In genomic region chr2:219228745-219229374, GRCh38 we compare ENCODE assay signal across 1 cellular context.
A peak's percentile ranks its signal among the peaks of the same experiment; 100 is the strongest.
TF ChIP-seq lines count a peak whose summit lies in the region.

No MANE protein-coding gene starts in this region.

TF ChIP-seq in HepG2, 621 proteins besides CTCF, POLR2A, EP300 and RAD21 (continues in another document):
- TF ChIP-seq SMARCC2 (IDR thresholded peaks at IDR 0.05) (no peak), PRMT3 (CRISPR knock-in tag; IDR thresholded peaks at IDR 0.05; ENCODE audit: borderline replicate concordance, low read depth) (no peak), RORA (CRISPR knock-in tag; IDR thresholded peaks at IDR 0.05) (no peak), NFE2 (CRISPR knock-in tag; IDR thresholded peaks at IDR 0.05) (no peak), SIX1 (CRISPR knock-in tag; IDR thresholded peaks at IDR 0.05; ENCODE audit: borderline replicate concordance) (no peak), ZSCAN22 (CRISPR knock-in tag; IDR thresholded peaks at IDR 0.05) (no peak), ZNF790 (CRISPR knock-in tag; IDR thresholded peaks at IDR 0.05; ENCODE audit: borderline replicate concordance) (no peak), XBP1 (CRISPR knock-in tag; IDR thresholded peaks at IDR 0.05) (no peak), ZNF792 (CRISPR knock-in tag; IDR thresholded peaks at IDR 0.05) (no peak), MED1 (CRISPR knock-in tag; IDR thresholded peaks at IDR 0.05) (no peak), SP4 (CRISPR knock-in tag; IDR thresholded peaks at IDR 0.05) (no peak), NFAT5 (CRISPR knock-in tag; IDR thresholded peaks at IDR 0.05) (0 out of 2 replicates have a peak, but pooled peaks have one; percentile 3), HNRNPLL (IDR thresholded peaks at IDR 0.05; ENCODE audit: low read depth, low read length, poor library complexity, severe bottlenecking) (no peak), THYN1 (CRISPR knock-in tag; IDR thresholded peaks at IDR 0.05; ENCODE audit: borderline replicate concordance, low read depth) (no peak), DPF2 (CRISPR knock-in tag; IDR thresholded peaks at IDR 0.05; ENCODE audit: borderline replicate concordance, low read depth) (no peak), SOX13 (IDR thresholded peaks at IDR 0.05) (no peak), SOX13 (CRISPR knock-in tag; conservative IDR thresholded peaks at IDR 0.05 in 1 of 2, IDR thresholded peaks at IDR 0.05 in 1 of 2) (0 out of 4 replicates have a peak, but pooled peaks of 1 of the 2 experiments have one; percentile 17), ADNP (CRISPR knock-in tag; IDR thresholded peaks at IDR 0.05) (no peak), EEA1 (CRISPR knock-in tag; IDR thresholded peaks at IDR 0.05; ENCODE audit: borderline replicate concordance) (no peak), ZNF616 (CRISPR knock-in tag; IDR thresholded peaks at IDR 0.05; ENCODE audit: low read depth) (no peak), ELF4 (CRISPR knock-in tag; IDR thresholded peaks at IDR 0.05; ENCODE audit: borderline replicate concordance) (no peak), PRPF4 (IDR thresholded peaks at IDR 0.05; ENCODE audit: low read depth, low read length, poor library complexity, severe bottlenecking) (no peak), SAFB2 (CRISPR knock-in tag; IDR thresholded peaks at IDR 0.05; ENCODE audit: borderline replicate concordance, low read depth) (peak; percentile 9; the same call in 1 of the 2 replicates), ZNF33B (CRISPR knock-in tag; IDR thresholded peaks at IDR 0.05) (no peak), KAT7 (CRISPR knock-in tag; IDR thresholded peaks at IDR 0.05; ENCODE audit: borderline replicate concordance) (no peak; the same call in 1 of the 2 replicates), CC2D1A (CRISPR knock-in tag; IDR thresholded peaks at IDR 0.05) (0 out of 2 replicates have a peak, but pooled peaks have one; percentile 44), ZEB1 (IDR thresholded peaks at IDR 0.05; ENCODE audit: insufficient replicate concordance, low read depth) (no peak), ATF1 (CRISPR knock-in tag; IDR thresholded peaks at IDR 0.05) (no peak), NPAS2 (CRISPR knock-in tag; IDR thresholded peaks at IDR 0.05; ENCODE audit: borderline replicate concordance) (no peak), ZNF614 (CRISPR knock-in tag; IDR thresholded peaks at IDR 0.05; ENCODE audit: borderline replicate concordance) (no peak), ZNF431 (CRISPR knock-in tag; IDR thresholded peaks at IDR 0.05; ENCODE audit: borderline replicate concordance, low read depth) (no peak), ZNF552 (CRISPR knock-in tag; IDR thresholded peaks at IDR 0.05; ENCODE audit: borderline replicate concordance) (0 out of 2 replicates have a peak, but pooled peaks have one; percentile 20), ZNF563 (CRISPR knock-in tag; IDR thresholded peaks at IDR 0.05) (no peak), HOXA5 (CRISPR knock-in tag; IDR thresholded peaks at IDR 0.05) (no peak), MZF1 (CRISPR knock-in tag; IDR thresholded peaks at IDR 0.05; ENCODE audit: borderline replicate concordance) (no peak), ETV6 (CRISPR knock-in tag; conservative IDR thresholded peaks at IDR 0.05) (0 out of 2 replicates have a peak, but pooled peaks have one; percentile 32), ZNF883 (CRISPR knock-in tag; IDR thresholded peaks at IDR 0.05; ENCODE audit: not compliant biosample characterization) (no peak), POGZ (CRISPR knock-in tag; IDR thresholded peaks at IDR 0.05) (no peak), ZNF280D (CRISPR knock-in tag; IDR thresholded peaks at IDR 0.05) (0 out of 2 replicates have a peak, but pooled peaks have one; percentile 66), GFI1 (CRISPR knock-in tag; IDR thresholded peaks at IDR 0.05; ENCODE audit: borderline replicate concordance) (0 out of 2 replicates have a peak, but pooled peaks have one; percentile 26), ZNF7 (CRISPR knock-in tag; IDR thresholded peaks at IDR 0.05) (no peak), ZNF605 (CRISPR knock-in tag; IDR thresholded peaks at IDR 0.05) (no peak), RARG (CRISPR knock-in tag; IDR thresholded peaks at IDR 0.05; ENCODE audit: low read depth) (no peak), ZSCAN5A (CRISPR knock-in tag; IDR thresholded peaks at IDR 0.05; ENCODE audit: borderline replicate concordance) (no peak), ZC3H4 (CRISPR knock-in tag; IDR thresholded peaks at IDR 0.05; ENCODE audit: borderline replicate concordance) (no peak)
- TF ChIP-seq, protein P1, sequence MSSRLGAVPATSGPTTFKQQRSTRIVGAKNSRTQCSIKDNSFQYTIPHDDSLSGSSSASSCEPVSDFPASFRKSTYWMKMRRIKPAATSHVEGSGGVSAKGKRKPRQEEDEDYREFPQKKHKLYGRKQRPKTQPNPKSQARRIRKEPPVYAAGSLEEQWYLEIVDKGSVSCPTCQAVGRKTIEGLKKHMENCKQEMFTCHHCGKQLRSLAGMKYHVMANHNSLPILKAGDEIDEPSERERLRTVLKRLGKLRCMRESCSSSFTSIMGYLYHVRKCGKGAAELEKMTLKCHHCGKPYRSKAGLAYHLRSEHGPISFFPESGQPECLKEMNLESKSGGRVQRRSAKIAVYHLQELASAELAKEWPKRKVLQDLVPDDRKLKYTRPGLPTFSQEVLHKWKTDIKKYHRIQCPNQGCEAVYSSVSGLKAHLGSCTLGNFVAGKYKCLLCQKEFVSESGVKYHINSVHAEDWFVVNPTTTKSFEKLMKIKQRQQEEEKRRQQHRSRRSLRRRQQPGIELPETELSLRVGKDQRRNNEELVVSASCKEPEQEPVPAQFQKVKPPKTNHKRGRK (CRISPR knock-in tag; IDR thresholded peaks at IDR 0.05), result no peak
- TF ChIP-seq, protein P2, sequence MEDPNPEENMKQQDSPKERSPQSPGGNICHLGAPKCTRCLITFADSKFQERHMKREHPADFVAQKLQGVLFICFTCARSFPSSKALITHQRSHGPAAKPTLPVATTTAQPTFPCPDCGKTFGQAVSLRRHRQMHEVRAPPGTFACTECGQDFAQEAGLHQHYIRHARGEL (CRISPR knock-in tag; IDR thresholded peaks at IDR 0.05), result no peak
- TF ChIP-seq, protein P3, sequence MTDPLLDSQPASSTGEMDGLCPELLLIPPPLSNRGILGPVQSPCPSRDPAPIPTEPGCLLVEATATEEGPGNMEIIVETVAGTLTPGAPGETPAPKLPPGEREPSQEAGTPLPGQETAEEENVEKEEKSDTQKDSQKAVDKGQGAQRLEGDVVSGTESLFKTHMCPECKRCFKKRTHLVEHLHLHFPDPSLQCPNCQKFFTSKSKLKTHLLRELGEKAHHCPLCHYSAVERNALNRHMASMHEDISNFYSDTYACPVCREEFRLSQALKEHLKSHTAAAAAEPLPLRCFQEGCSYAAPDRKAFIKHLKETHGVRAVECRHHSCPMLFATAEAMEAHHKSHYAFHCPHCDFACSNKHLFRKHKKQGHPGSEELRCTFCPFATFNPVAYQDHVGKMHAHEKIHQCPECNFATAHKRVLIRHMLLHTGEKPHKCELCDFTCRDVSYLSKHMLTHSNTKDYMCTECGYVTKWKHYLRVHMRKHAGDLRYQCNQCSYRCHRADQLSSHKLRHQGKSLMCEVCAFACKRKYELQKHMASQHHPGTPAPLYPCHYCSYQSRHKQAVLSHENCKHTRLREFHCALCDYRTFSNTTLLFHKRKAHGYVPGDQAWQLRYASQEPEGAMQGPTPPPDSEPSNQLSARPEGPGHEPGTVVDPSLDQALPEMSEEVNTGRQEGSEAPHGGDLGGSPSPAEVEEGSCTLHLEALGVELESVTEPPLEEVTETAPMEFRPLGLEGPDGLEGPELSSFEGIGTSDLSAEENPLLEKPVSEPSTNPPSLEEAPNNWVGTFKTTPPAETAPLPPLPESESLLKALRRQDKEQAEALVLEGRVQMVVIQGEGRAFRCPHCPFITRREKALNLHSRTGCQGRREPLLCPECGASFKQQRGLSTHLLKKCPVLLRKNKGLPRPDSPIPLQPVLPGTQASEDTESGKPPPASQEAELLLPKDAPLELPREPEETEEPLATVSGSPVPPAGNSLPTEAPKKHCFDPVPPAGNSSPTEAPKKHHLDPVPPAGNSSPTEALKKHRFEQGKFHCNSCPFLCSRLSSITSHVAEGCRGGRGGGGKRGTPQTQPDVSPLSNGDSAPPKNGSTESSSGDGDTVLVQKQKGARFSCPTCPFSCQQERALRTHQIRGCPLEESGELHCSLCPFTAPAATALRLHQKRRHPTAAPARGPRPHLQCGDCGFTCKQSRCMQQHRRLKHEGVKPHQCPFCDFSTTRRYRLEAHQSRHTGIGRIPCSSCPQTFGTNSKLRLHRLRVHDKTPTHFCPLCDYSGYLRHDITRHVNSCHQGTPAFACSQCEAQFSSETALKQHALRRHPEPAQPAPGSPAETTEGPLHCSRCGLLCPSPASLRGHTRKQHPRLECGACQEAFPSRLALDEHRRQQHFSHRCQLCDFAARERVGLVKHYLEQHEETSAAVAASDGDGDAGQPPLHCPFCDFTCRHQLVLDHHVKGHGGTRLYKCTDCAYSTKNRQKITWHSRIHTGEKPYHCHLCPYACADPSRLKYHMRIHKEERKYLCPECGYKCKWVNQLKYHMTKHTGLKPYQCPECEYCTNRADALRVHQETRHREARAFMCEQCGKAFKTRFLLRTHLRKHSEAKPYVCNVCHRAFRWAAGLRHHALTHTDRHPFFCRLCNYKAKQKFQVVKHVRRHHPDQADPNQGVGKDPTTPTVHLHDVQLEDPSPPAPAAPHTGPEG (CRISPR knock-in tag; IDR thresholded peaks at IDR 0.05), result no peak
- TF ChIP-seq, protein P4, sequence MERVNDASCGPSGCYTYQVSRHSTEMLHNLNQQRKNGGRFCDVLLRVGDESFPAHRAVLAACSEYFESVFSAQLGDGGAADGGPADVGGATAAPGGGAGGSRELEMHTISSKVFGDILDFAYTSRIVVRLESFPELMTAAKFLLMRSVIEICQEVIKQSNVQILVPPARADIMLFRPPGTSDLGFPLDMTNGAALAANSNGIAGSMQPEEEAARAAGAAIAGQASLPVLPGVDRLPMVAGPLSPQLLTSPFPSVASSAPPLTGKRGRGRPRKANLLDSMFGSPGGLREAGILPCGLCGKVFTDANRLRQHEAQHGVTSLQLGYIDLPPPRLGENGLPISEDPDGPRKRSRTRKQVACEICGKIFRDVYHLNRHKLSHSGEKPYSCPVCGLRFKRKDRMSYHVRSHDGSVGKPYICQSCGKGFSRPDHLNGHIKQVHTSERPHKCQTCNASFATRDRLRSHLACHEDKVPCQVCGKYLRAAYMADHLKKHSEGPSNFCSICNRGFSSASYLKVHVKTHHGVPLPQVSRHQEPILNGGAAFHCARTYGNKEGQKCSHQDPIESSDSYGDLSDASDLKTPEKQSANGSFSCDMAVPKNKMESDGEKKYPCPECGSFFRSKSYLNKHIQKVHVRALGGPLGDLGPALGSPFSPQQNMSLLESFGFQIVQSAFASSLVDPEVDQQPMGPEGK (CRISPR knock-in tag; IDR thresholded peaks at IDR 0.05), result no peak; the same call in 1 of the 2 replicates
